Comparison of ENCODE assay signal across 9 cellular contexts in the genomic region with DNA sequence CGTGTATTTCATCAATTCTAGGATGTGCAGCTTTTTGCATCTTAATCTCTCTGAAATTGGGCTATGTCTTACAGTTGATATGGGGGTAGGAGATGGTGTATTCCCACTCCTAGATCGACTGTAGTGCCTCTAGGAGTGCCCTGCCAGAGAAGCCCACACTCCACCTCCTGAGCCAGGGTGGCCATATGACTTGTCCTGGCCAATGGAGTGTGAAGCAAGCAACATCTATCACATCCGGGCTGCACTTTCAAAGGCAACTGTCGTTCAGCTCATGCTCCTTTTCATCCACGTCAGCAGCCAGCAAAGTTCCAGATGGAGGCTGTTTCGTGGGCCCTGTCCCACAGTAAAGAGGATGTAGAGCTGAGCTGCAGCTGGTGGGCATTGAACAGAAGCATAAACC.
DNase-seq lines count a peak whose midpoint lies in the region; ATAC-seq, FAIRE-seq and TF ChIP-seq lines count a peak whose summit lies in the region.
"Had no signal": no experiment of that assay in that cellular context is flagged by ENCODE, and none has a peak within 500 bp of the region (broad histone marks: within the 10 kb centered on the region; RNA-seq: fewer than 3 reads in every experiment).

No MANE protein-coding gene starts in this region.

- H3K9me3 ChIP-seq in neuronal stem cell (replicated peaks in 1 of 2; ENCODE audit: control insufficient read depth in 2 of 2, insufficient read depth in 1 of 2, low read depth in 1 of 2, low read length in 2 of 2): no peaks in the 10 kb centered on the region
- H3K9me3 ChIP-seq in hepatocyte (ENCODE audit: low read depth): no peaks in the 10 kb centered on the region

- H4K8ac ChIP-seq in neuronal stem cell (ENCODE audit: low read depth, low read length): no peak overlapping the region

- H3K4ac ChIP-seq in neuronal stem cell (ENCODE audit: low read length): no peak overlapping the region

- CTCF ChIA-PET in activated naive CD4-positive, alpha-beta T cell treated with anti-CD3 and anti-CD28 coated beads, Interleukin-2, amount 10 ng/mL, durations not matched to agents 7 days and 5 days (lab: Charles Lee): interaction anchor here (0.6 to 2.2 kb wide), 6 partner anchors 8 to 230 kb away, joined by 3 to 5 read pairs (median 4); no protein-coding TSS in a partner anchor

- H2BK5ac ChIP-seq in neuronal stem cell (ENCODE audit: low read length): no peak overlapping the region

- no peak overlapping the region for H2BK12ac ChIP-seq in neuronal stem cell (ENCODE audit: low read length)

- no peaks in the 10 kb centered on the region for H3K36me3 Mint-ChIP-seq in activated naive CD4-positive, alpha-beta T cell treated with anti-CD3 and anti-CD28 coated beads, Interleukin-2, amount 10 ng/mL, durations not matched to agents 7 days and 5 days

- no peak overlapping the region for H2BK120ac ChIP-seq in neuronal stem cell (ENCODE audit: low read depth, low read length)

- H3K9ac ChIP-seq in neuronal stem cell (ENCODE audit: low read depth, low read length, poor library complexity): no peak overlapping the region

- peak overlapping the region; percentile 12 for H3K27ac Mint-ChIP-seq in activated naive CD4-positive, alpha-beta T cell treated with anti-CD3 and anti-CD28 coated beads, Interleukin-2, amount 10 ng/mL, durations not matched to agents 7 days and 5 days
- H3K27ac Mint-ChIP-seq: nephron had no signal

- no peaks in the 10 kb centered on the region for H4K20me1 ChIP-seq in hepatocyte (ENCODE audit: insufficient read depth, poor library complexity, severe bottlenecking)

- H3K27ac ChIP-seq in neuronal stem cell (replicated peaks; ENCODE audit: low read length) (no peak overlapping the region), hepatocyte (no peak overlapping the region)

- WGBS in neuronal stem cell (ENCODE audit: extremely low coverage in 2 of 2, insufficient read length in 2 of 2, insufficient replicate concordance in 1 of 2), 2 donors: no CpG with 5 or more reads among the region's 6 CpGs
- WGBS in hepatocyte (ENCODE audit: low lambda C conversion rate, missing lambda C conversion rate): 83% methylated on average over 6 of the region's 6 CpGs

- no peak overlapping the region for H3K4me3 Mint-ChIP-seq in activated naive CD4-positive, alpha-beta T cell treated with anti-CD3 and anti-CD28 coated beads, Interleukin-2, amount 10 ng/mL, durations not matched to agents 7 days and 5 days
- H3K4me3 Mint-ChIP-seq: nephron had no signal

- no peaks in the 10 kb centered on the region for H3K9me2 ChIP-seq in hepatocyte (replicated peaks; ENCODE audit: insufficient read depth)

- H2AK5ac ChIP-seq in neuronal stem cell (ENCODE audit: low read depth, low read length): no peak overlapping the region

- no peak overlapping the region for H2BK15ac ChIP-seq in neuronal stem cell (ENCODE audit: low read length)

- peak; percentile 90 for ATAC-seq in HG02938 (IDR thresholded peaks at IDR 0.05; ENCODE audit: unreplicated experiment)

- H2AFZ ChIP-seq in neuronal stem cell (ENCODE audit: low read length): peak overlapping the region; percentile 77
- H2AFZ ChIP-seq in hepatocyte: no peak overlapping the region

- no peak overlapping the region for H3K4me2 ChIP-seq in neuronal stem cell (ENCODE audit: insufficient read depth, low read length, poor library complexity, severe bottlenecking)
- H3K4me2 ChIP-seq in hepatocyte: no peak overlapping the region

- H3K27me3 Mint-ChIP-seq in activated naive CD4-positive, alpha-beta T cell treated with anti-CD3 and anti-CD28 coated beads, Interleukin-2, amount 10 ng/mL, durations not matched to agents 7 days and 5 days: peaks cover 4% of the 10 kb centered on the region

- no peak for TF ChIP-seq CTCF in hepatocyte (IDR thresholded peaks at IDR 0.05; ENCODE audit: poor library complexity)

- peak; percentile 37 for DNase-seq in activated naive CD4-positive, alpha-beta T cell treated with anti-CD3 and anti-CD28 coated beads, Interleukin-2, amount 10 ng/mL, durations not matched to agents 7 days and 5 days
- no peak for DNase-seq in activated naive CD4-positive, alpha-beta T cell (lab: John Stamatoyannopoulos, UW)
- DNase-seq in RCC 7860 (ENCODE audit: low spot score) (peak; percentile 80), neuronal stem cell (ENCODE audit: low spot score) (no peak), NCI-H1048 (lab: John Stamatoyannopoulos, UW) (no peak), DMS79 treated with DMSO at 0.1 percent for 48 hours (lab: John Stamatoyannopoulos, UW) (no peak), hepatocyte (ENCODE audit: low spot score) (no peak)

- H3K79me2 ChIP-seq in hepatocyte: no peaks in the 10 kb centered on the region

- no peak overlapping the region for H3K14ac ChIP-seq in neuronal stem cell (ENCODE audit: low read length)

- H3K4me3 ChIP-seq in neuronal stem cell (ENCODE audit: low read length in 2 of 2): no peak overlapping the region
- H3K4me3 ChIP-seq in hepatocyte: no peak overlapping the region

- H3K36me3 ChIP-seq in neuronal stem cell (replicated peaks in 1 of 2; ENCODE audit: control insufficient read depth in 2 of 2, insufficient read depth in 2 of 2, low read length in 2 of 2) (no peaks in the 10 kb centered on the region), hepatocyte (replicated peaks; ENCODE audit: insufficient read depth, low read depth) (no peaks in the 10 kb centered on the region)

- no peak overlapping the region for H4K91ac ChIP-seq in neuronal stem cell (ENCODE audit: low read depth, low read length, poor library complexity)

- H3K18ac ChIP-seq in neuronal stem cell (ENCODE audit: low read length): no peak overlapping the region

- no peaks in the 10 kb centered on the region for H3K79me1 ChIP-seq in neuronal stem cell (ENCODE audit: low read depth, low read length)

- H3K9me3 Mint-ChIP-seq in activated naive CD4-positive, alpha-beta T cell treated with anti-CD3 and anti-CD28 coated beads, Interleukin-2, amount 10 ng/mL, durations not matched to agents 7 days and 5 days: no peaks in the 10 kb centered on the region
- H3K9me3 Mint-ChIP-seq: nephron had no signal

- H3K23ac ChIP-seq in neuronal stem cell (ENCODE audit: low read depth, low read length, poor library complexity): no peak overlapping the region

- H3K4me1 ChIP-seq in neuronal stem cell (ENCODE audit: control insufficient read depth in 2 of 2, insufficient read depth in 1 of 2, low read depth in 1 of 2, low read length in 2 of 2): peaks cover 2 to 7% of the 10 kb centered on the region in 2 donors
- peaks cover 4% of the 10 kb centered on the region for H3K4me1 ChIP-seq in hepatocyte (ENCODE audit: insufficient read depth)

- peak; percentile 18 for FAIRE-seq in RCC 7860 (lab: Jason Lieb, UNC)

- H3K27me3 ChIP-seq in neuronal stem cell (ENCODE audit: control insufficient read depth in 3 of 3, insufficient read depth in 3 of 3, low read depth in 1 of 3, low read length in 3 of 3) (no peaks in the 10 kb centered on the region), hepatocyte (no peaks in the 10 kb centered on the region)

- peaks cover 7% of the 10 kb centered on the region for H3K4me1 Mint-ChIP-seq in activated naive CD4-positive, alpha-beta T cell treated with anti-CD3 and anti-CD28 coated beads, Interleukin-2, amount 10 ng/mL, durations not matched to agents 7 days and 5 days

Comparison
In these comparisons a context has a peak if more than half of its experiments do, and no peak if none do; other contexts are left out.
1. DNase-seq: peak in activated naive CD4-positive, alpha-beta T cell treated with anti-CD3 and anti-CD28 coated beads, Interleukin-2, amount 10 ng/mL, durations not matched to agents 7 days and 5 days (single experiment) and RCC 7860 (single experiment); none in activated naive CD4-positive, alpha-beta T cell (0 of 4), neuronal stem cell (single experiment), NCI-H1048 (single experiment), DMS79 treated with DMSO at 0.1 percent for 48 hours (single experiment) and hepatocyte (single experiment).